Comparison of ENCODE assay signal across 8 cellular contexts in genomic region chr4:20418865-20419451, GRCh38.
DNase-seq lines count a peak whose midpoint lies in the region; ATAC-seq, FAIRE-seq and TF ChIP-seq lines count a peak whose summit lies in the region.

No MANE protein-coding gene starts in this region.

- peak; percentile 23 for DNase-seq in GM04503 (ENCODE audit: low read depth)
- DNase-seq in WERI-Rb-1 = no peak
- DNase-seq in foreskin keratinocyte = peak; percentile 21 to 52
- no peak for DNase-seq in psoas muscle
- no peak for DNase-seq in SHP77 treated with DMSO at 0.1 percent for 48 hours (lab: John Stamatoyannopoulos, UW)

- intact Hi-C loops in psoas muscle (cut with DNase I) = loop anchor here in 1 of 2 donors (10.0 kb wide), 1 partner anchor 104 kb away; no protein-coding TSS in a partner anchor

- CTCF ChIA-PET in HEK293 (lab: Yijun Ruan, JAX) = no interaction called here

- H3K9me3 ChIP-seq in HEK293 (ENCODE audit: control insufficient read depth, insufficient read depth, low read depth, low read length) = no peaks in the 10 kb centered on the region
- H3K9me3 ChIP-seq in Loucy (ENCODE audit: insufficient read depth, low read depth, low read length) = no peaks in the 10 kb centered on the region
- H3K9me3 ChIP-seq in WERI-Rb-1 (ENCODE audit: severe bottlenecking) = no peaks in the 10 kb centered on the region
- H3K9me3 ChIP-seq in psoas muscle = no peaks in the 10 kb centered on the region

- ATAC-seq in foreskin keratinocyte (peak; percentile 84), psoas muscle (peak in 2 of 4 donors; percentile 17 to 69)

- no peak overlapping the region for H3K4me3 ChIP-seq in HEK293 (ENCODE audit: low read depth, low read length)
- H3K4me3 ChIP-seq in Loucy (ENCODE audit: low read length, poor library complexity, severe bottlenecking) = peak overlapping the region; percentile 69
- H3K4me3 ChIP-seq in WERI-Rb-1 (ENCODE audit: low read depth, low read length) = no peak overlapping the region
- H3K4me3 ChIP-seq in psoas muscle = peak overlapping the region; percentile 29

- no peaks in the 10 kb centered on the region for H3K9me2 ChIP-seq in Loucy (replicated peaks; ENCODE audit: low read depth, low read length)

- H3K79me2 ChIP-seq in Loucy (ENCODE audit: insufficient read depth, low read length) = no peaks in the 10 kb centered on the region

- H2AFZ ChIP-seq in Loucy (ENCODE audit: low read length) = peak overlapping the region; percentile 99

- TF ChIP-seq CTCF in HEK293 (tag by site-specific recombination; IDR thresholded peaks at IDR 0.05) (no peak), Loucy (conservative IDR thresholded peaks at IDR 0.05; ENCODE audit: low read length) (peak; percentile 65), WERI-Rb-1 (IDR thresholded peaks at IDR 0.05; ENCODE audit: low read depth, low read length) (peak; percentile 43; the same call in 1 of the 2 replicates), foreskin keratinocyte (conservative IDR thresholded peaks at IDR 0.05) (peak; percentile 81), psoas muscle (IDR thresholded peaks at IDR 0.05) (peak; percentile 45)

- no peaks in the 10 kb centered on the region for H3F3A ChIP-seq in Loucy (ENCODE audit: low read depth)

- peak overlapping the region; percentile 45 for H3K9ac ChIP-seq in Loucy (ENCODE audit: low read depth, low read length, poor library complexity, severe bottlenecking)

- POLR2A ChIA-PET in HEK293 (lab: Yijun Ruan, JAX) = no interaction called here

- 21 to 28% (median 22%) methylated on average over 4 of the region's 4 CpGs for WGBS in psoas muscle, 3 donors

- no peaks in the 10 kb centered on the region for H4K20me1 ChIP-seq in Loucy (ENCODE audit: insufficient read depth, low read length, poor library complexity, severe bottlenecking)

- peak overlapping the region; percentile 68 for H3K4me2 ChIP-seq in Loucy (ENCODE audit: low read depth, low read length, poor library complexity, severe bottlenecking)

- no peaks in the 10 kb centered on the region for H3K4me1 ChIP-seq in HEK293 (ENCODE audit: control insufficient read depth, insufficient read depth, low read length)
- H3K4me1 ChIP-seq in Loucy (ENCODE audit: insufficient read depth, low read length, poor library complexity, severe bottlenecking) = no peaks in the 10 kb centered on the region
- peaks cover 11% of the 10 kb centered on the region for H3K4me1 ChIP-seq in foreskin keratinocyte
- no peaks in the 10 kb centered on the region for H3K4me1 ChIP-seq in psoas muscle

- H3K36me3 ChIP-seq in HEK293 (ENCODE audit: control insufficient read depth in 2 of 2, insufficient read depth in 1 of 2, low read length in 2 of 2) (peaks cover 0 to 9% of the 10 kb centered on the region in 2 experiments; a peak in 1 of 3 replicates), Loucy (ENCODE audit: insufficient read depth, low read length) (no peaks in the 10 kb centered on the region), WERI-Rb-1 (no peaks in the 10 kb centered on the region), psoas muscle (ENCODE audit: insufficient read depth in 1 of 2, low read depth in 1 of 2) (no peaks in the 10 kb centered on the region)

- H3K27me3 ChIP-seq in Loucy (ENCODE audit: insufficient read depth, low read length, poor library complexity, severe bottlenecking) (no peaks in the 10 kb centered on the region), WERI-Rb-1 (ENCODE audit: insufficient read depth, low read depth, severe bottlenecking) (no peaks in the 10 kb centered on the region), foreskin keratinocyte (no peaks in the 10 kb centered on the region), psoas muscle (ENCODE audit: insufficient read depth in 3 of 3, low read length in 2 of 3) (peaks cover 0 to 3% (median 0%) of the 10 kb centered on the region in 3 donors)

- peak; percentile 93 for FAIRE-seq in A204.1 (lab: Jason Lieb, UNC)

- H3K27ac ChIP-seq in HEK293 (ENCODE audit: extremely low read depth, low read depth, low read length) (no peak overlapping the region), WERI-Rb-1 (no peak overlapping the region), foreskin keratinocyte (peak overlapping the region; percentile 64), psoas muscle (no peak overlapping the region)

TF ChIP-seq in HEK293, 187 proteins besides CTCF, POLR2A, EP300 and RAD21:
- TF ChIP-seq GLI4 (tag by site-specific recombination; IDR thresholded peaks at IDR 0.05) (no peak), PRDM1 (tag by site-specific recombination; IDR thresholded peaks at IDR 0.05) (peak; percentile 52; the same call in 1 of the 2 replicates), ZNF654 (tag by site-specific recombination; IDR thresholded peaks at IDR 0.05; ENCODE audit: low read depth) (peak; percentile 59), ZNF580 (tag by site-specific recombination; IDR thresholded peaks at IDR 0.05) (no peak), GLIS1 (tag by site-specific recombination; IDR thresholded peaks at IDR 0.05) (no peak), ZFP37 (tag by site-specific recombination; IDR thresholded peaks at IDR 0.05) (no peak)

Comparison
In these comparisons a context has a peak if more than half of its experiments do, and no peak if none do; other contexts are left out.
1. DNase-seq: peak in GM04503 (single experiment) and foreskin keratinocyte (2 of 2); none in WERI-Rb-1 (single experiment), psoas muscle (0 of 2) and SHP77 treated with DMSO at 0.1 percent for 48 hours (single experiment).
2. H3K4me3 ChIP-seq: peak in Loucy (single experiment) and psoas muscle (single experiment); none in HEK293 (single experiment) and WERI-Rb-1 (single experiment).